ENCODE assay signal across 8 cellular contexts in genomic region chr7:29102554-29103151, GRCh38. TPM values are rescaled to one million over a fixed set of nuclear protein-coding genes. Genes with fewer than 3 reads are reported as not detected.
DNase-seq lines count a peak whose midpoint lies in the region; ATAC-seq and TF ChIP-seq lines count a peak whose summit lies in the region.

No MANE protein-coding gene starts in this region.

- peaks cover 3% of the 10 kb centered on the region for H3K4me1 Mint-ChIP-seq in activated CD4-positive, alpha-beta T cell treated with anti-CD3 and anti-CD28 coated beads, Interleukin-2, amount 10 ng/mL, durations not matched to agents 24 days and 14 days
- no peaks in the 10 kb centered on the region for H3K4me1 Mint-ChIP-seq in endothelial cell (ENCODE audit: unreplicated experiment)

- H4K8ac ChIP-seq in mesendoderm (ENCODE audit: low read depth, low read length) = no peak overlapping the region

- H3K4me3 ChIP-seq in MM.1S (ENCODE audit: low read length) = no peak overlapping the region
- H3K4me3 ChIP-seq in SU-DHL-6 (ENCODE audit: insufficient read depth, low read length, poor library complexity, severe bottlenecking) = no peak overlapping the region
- no peak overlapping the region for H3K4me3 ChIP-seq in mesendoderm (ENCODE audit: low read length)
- no peak overlapping the region for H3K4me3 ChIP-seq in upper lobe of right lung

- H3K9me3 ChIP-seq in MM.1S (replicated peaks; ENCODE audit: insufficient read depth, low read length) = no peaks in the 10 kb centered on the region
- no peaks in the 10 kb centered on the region for H3K9me3 ChIP-seq in SU-DHL-6 (ENCODE audit: insufficient read depth, low read length)
- no peaks in the 10 kb centered on the region for H3K9me3 ChIP-seq in upper lobe of right lung

- H2AFZ ChIP-seq in MM.1S (ENCODE audit: low read length) (no peak overlapping the region), SU-DHL-6 (ENCODE audit: low read depth, low read length, severe bottlenecking) (no peak overlapping the region)

- intact Hi-C loops in activated CD4-positive, alpha-beta T cell treated with anti-CD3 and anti-CD28 coated beads, Interleukin-2, amount 10 ng/mL, durations not matched to agents 24 days and 14 days (cut with micrococcal nuclease) = loop anchor here (1.0 kb wide), 3 partner anchors 146 to 180 kb away; no protein-coding TSS in a partner anchor
- intact Hi-C loops in upper lobe of right lung (cut with DNase I) = loop anchor here (5.0 to 10.0 kb wide), 2 partner anchors 148 to 180 kb away; partner anchors contain the start of gene TRIL

- no peak overlapping the region for H3K18ac ChIP-seq in mesendoderm (ENCODE audit: low read length)

- H3K4ac ChIP-seq in mesendoderm (ENCODE audit: low read depth, low read length) = no peak overlapping the region

- no peaks in the 10 kb centered on the region for H3K9me2 ChIP-seq in MM.1S (replicated peaks; ENCODE audit: insufficient read depth, low read length)
- H3K9me2 ChIP-seq in SU-DHL-6 (replicated peaks; ENCODE audit: insufficient read depth, low read length) = no peaks in the 10 kb centered on the region

- H3K4me2 ChIP-seq in MM.1S (ENCODE audit: low read depth, low read length) (no peak overlapping the region), SU-DHL-6 (ENCODE audit: low read depth, low read length, poor library complexity, severe bottlenecking) (no peak overlapping the region), mesendoderm (ENCODE audit: low read length) (no peak overlapping the region)

- H4K5ac ChIP-seq in mesendoderm (ENCODE audit: low read length) = no peak overlapping the region

- no peaks in the 10 kb centered on the region for H3K79me1 ChIP-seq in mesendoderm (ENCODE audit: low read length)

- H3K9me3 Mint-ChIP-seq in activated CD4-positive, alpha-beta T cell treated with anti-CD3 and anti-CD28 coated beads, Interleukin-2, amount 10 ng/mL, durations not matched to agents 24 days and 14 days = no peaks in the 10 kb centered on the region
- H3K9me3 Mint-ChIP-seq in endothelial cell (ENCODE audit: unreplicated experiment) = no peaks in the 10 kb centered on the region

- no peak overlapping the region for H3K56ac ChIP-seq in mesendoderm (ENCODE audit: low read length)

- no peak overlapping the region for H3K27ac Mint-ChIP-seq in activated CD4-positive, alpha-beta T cell treated with anti-CD3 and anti-CD28 coated beads, Interleukin-2, amount 10 ng/mL, durations not matched to agents 24 days and 14 days
- H3K27ac Mint-ChIP-seq in endothelial cell (ENCODE audit: unreplicated experiment) = no peak overlapping the region

- no peaks in the 10 kb centered on the region for H3K4me1 ChIP-seq in MM.1S (ENCODE audit: low read length)
- H3K4me1 ChIP-seq in mesendoderm (ENCODE audit: control insufficient read depth, low read depth, low read length) = no peaks in the 10 kb centered on the region
- H3K4me1 ChIP-seq in upper lobe of right lung = peaks cover 17% of the 10 kb centered on the region

- peak; percentile 75 for DNase-seq in activated CD4-positive, alpha-beta T cell treated with anti-CD3 and anti-CD28 coated beads, Interleukin-2, amount 10 ng/mL, durations not matched to agents 24 days and 14 days
- DNase-seq in activated CD4-positive, alpha-beta T cell treated with anti-CD3 and anti-CD28 coated beads for 1 hour = no peak
- DNase-seq in MM.1S = peak; percentile 52
- peak; percentile 75 for DNase-seq in endothelial cell (ENCODE audit: low spot score)
- peak; percentile 83 for DNase-seq in mesendoderm
- DNase-seq in upper lobe of right lung = peak; percentile 68

- H3K9ac ChIP-seq in MM.1S (ENCODE audit: low read length) (no peak overlapping the region), SU-DHL-6 (ENCODE audit: low read length) (no peak overlapping the region), mesendoderm (ENCODE audit: low read length) (no peak overlapping the region)

- no peak overlapping the region for H3K4me3 Mint-ChIP-seq in activated CD4-positive, alpha-beta T cell treated with anti-CD3 and anti-CD28 coated beads, Interleukin-2, amount 10 ng/mL, durations not matched to agents 24 days and 14 days
- no peak overlapping the region for H3K4me3 Mint-ChIP-seq in endothelial cell (ENCODE audit: unreplicated experiment)

- TF ChIP-seq CTCF in MM.1S (IDR thresholded peaks at IDR 0.05; ENCODE audit: low read length) = peak; percentile 58
- peak; percentile 51 for TF ChIP-seq CTCF in SU-DHL-6 (IDR thresholded peaks at IDR 0.05; ENCODE audit: insufficient read depth, low read length, poor library complexity, severe bottlenecking)
- peak; percentile 75 for TF ChIP-seq CTCF in endothelial cell (IDR thresholded peaks at IDR 0.05; ENCODE audit: unreplicated experiment)
- peak; percentile 68 for TF ChIP-seq CTCF in upper lobe of right lung (IDR thresholded peaks at IDR 0.05)

- no peaks in the 10 kb centered on the region for H3F3A ChIP-seq in MM.1S (ENCODE audit: insufficient read depth, low read length)
- H3F3A ChIP-seq in SU-DHL-6 (ENCODE audit: insufficient read depth) = no peaks in the 10 kb centered on the region

- no peak overlapping the region for H2BK5ac ChIP-seq in mesendoderm (ENCODE audit: low read length)

- no peaks in the 10 kb centered on the region for H3K36me3 Mint-ChIP-seq in activated CD4-positive, alpha-beta T cell treated with anti-CD3 and anti-CD28 coated beads, Interleukin-2, amount 10 ng/mL, durations not matched to agents 24 days and 14 days (ENCODE audit: low read depth)
- no peaks in the 10 kb centered on the region for H3K36me3 Mint-ChIP-seq in endothelial cell (ENCODE audit: low read depth, unreplicated experiment)

- no peak overlapping the region for H2BK120ac ChIP-seq in mesendoderm (ENCODE audit: low read depth, low read length)

- H2BK15ac ChIP-seq in mesendoderm (replicated peaks; ENCODE audit: low read depth) = no peak overlapping the region

- no peak overlapping the region for H3K23ac ChIP-seq in mesendoderm (ENCODE audit: low read length)

- H3K36me3 ChIP-seq in MM.1S (replicated peaks; ENCODE audit: insufficient read depth, low read length) = no peaks in the 10 kb centered on the region
- no peaks in the 10 kb centered on the region for H3K36me3 ChIP-seq in SU-DHL-6 (ENCODE audit: low read length)
- H3K36me3 ChIP-seq in mesendoderm (ENCODE audit: control insufficient read depth, insufficient read depth, low read length) = no peaks in the 10 kb centered on the region
- H3K36me3 ChIP-seq in upper lobe of right lung = no peaks in the 10 kb centered on the region

- H3K27ac ChIP-seq in MM.1S (ENCODE audit: low read length) (no peak overlapping the region), SU-DHL-6 (ENCODE audit: low read depth, low read length) (no peak overlapping the region), mesendoderm (ENCODE audit: low read depth, low read length) (no peak overlapping the region), upper lobe of right lung (no peak overlapping the region)

- WGBS in mesendoderm (ENCODE audit: extremely low coverage, insufficient coverage, low lambda C conversion rate) = no CpG with 5 or more reads among the region's 7 CpGs

- no peaks in the 10 kb centered on the region for H3K27me3 Mint-ChIP-seq in activated CD4-positive, alpha-beta T cell treated with anti-CD3 and anti-CD28 coated beads, Interleukin-2, amount 10 ng/mL, durations not matched to agents 24 days and 14 days
- peaks cover 3% of the 10 kb centered on the region for H3K27me3 Mint-ChIP-seq in endothelial cell (ENCODE audit: unreplicated experiment)

- H4K20me1 ChIP-seq in MM.1S (ENCODE audit: insufficient read depth, low read length) (no peaks in the 10 kb centered on the region), SU-DHL-6 (ENCODE audit: low read depth, low read length) (no peaks in the 10 kb centered on the region)

- no peaks in the 10 kb centered on the region; the same call in 1 of the 2 replicates for H3K27me3 ChIP-seq in MM.1S (replicated peaks; ENCODE audit: insufficient read depth, low read length)
- H3K27me3 ChIP-seq in SU-DHL-6 (ENCODE audit: low read length) = no peaks in the 10 kb centered on the region
- H3K27me3 ChIP-seq in mesendoderm (ENCODE audit: insufficient read depth, low read length, poor library complexity) = no peaks in the 10 kb centered on the region
- no peaks in the 10 kb centered on the region for H3K27me3 ChIP-seq in upper lobe of right lung

- no peak overlapping the region for H2AK5ac ChIP-seq in mesendoderm (ENCODE audit: low read length)

- H3K79me2 ChIP-seq in MM.1S (ENCODE audit: low read length) (no peaks in the 10 kb centered on the region), SU-DHL-6 (ENCODE audit: insufficient read depth, low read length) (no peaks in the 10 kb centered on the region), mesendoderm (ENCODE audit: control insufficient read depth, insufficient read depth, low read length) (no peaks in the 10 kb centered on the region)

- ATAC-seq in upper lobe of right lung (peak; percentile 76), GM19023 (IDR thresholded peaks at IDR 0.05; ENCODE audit: unreplicated experiment) (no peak)

RNA-seq across cellular contexts. Expression of gene CPVL, which starts 43.7 kb away (rescaled TPM):
- total RNA-seq in activated CD4-positive, alpha-beta T cell treated with anti-CD3 and anti-CD28 coated beads, Interleukin-2, amount 10 ng/mL, durations not matched to agents 24 days and 14 days = not detected in 2 replicates
- total RNA-seq in endothelial cell (ENCODE audit: unreplicated experiment) (21.8 TPM), upper lobe of right lung (31.9 TPM)
- 45.4 TPM for polyA plus RNA-seq in mesendoderm (2013, experiment 1 of 2)
- polyA plus RNA-seq in mesendoderm (2013, experiment 2 of 2) = 45.8 TPM

Comparison
In these comparisons a context has a peak if more than half of its experiments do, and no peak if none do; other contexts are left out.
1. RNA of gene CPVL, which starts 43.7 kb away (total RNA-seq): 31.9 TPM in upper lobe of right lung (single experiment) and 21.8 TPM in endothelial cell (single experiment); not detected in activated CD4-positive, alpha-beta T cell treated with anti-CD3 and anti-CD28 coated beads, Interleukin-2, amount 10 ng/mL, durations not matched to agents 24 days and 14 days; every median in the first group is over 10 times any median in the second.
2. Peak in every context shown above with its lines, with median percentiles within 50 percentile points of each other: CTCF ChIP-seq.